ENCODE assay signal across 7 cellular contexts in the genomic region with DNA sequence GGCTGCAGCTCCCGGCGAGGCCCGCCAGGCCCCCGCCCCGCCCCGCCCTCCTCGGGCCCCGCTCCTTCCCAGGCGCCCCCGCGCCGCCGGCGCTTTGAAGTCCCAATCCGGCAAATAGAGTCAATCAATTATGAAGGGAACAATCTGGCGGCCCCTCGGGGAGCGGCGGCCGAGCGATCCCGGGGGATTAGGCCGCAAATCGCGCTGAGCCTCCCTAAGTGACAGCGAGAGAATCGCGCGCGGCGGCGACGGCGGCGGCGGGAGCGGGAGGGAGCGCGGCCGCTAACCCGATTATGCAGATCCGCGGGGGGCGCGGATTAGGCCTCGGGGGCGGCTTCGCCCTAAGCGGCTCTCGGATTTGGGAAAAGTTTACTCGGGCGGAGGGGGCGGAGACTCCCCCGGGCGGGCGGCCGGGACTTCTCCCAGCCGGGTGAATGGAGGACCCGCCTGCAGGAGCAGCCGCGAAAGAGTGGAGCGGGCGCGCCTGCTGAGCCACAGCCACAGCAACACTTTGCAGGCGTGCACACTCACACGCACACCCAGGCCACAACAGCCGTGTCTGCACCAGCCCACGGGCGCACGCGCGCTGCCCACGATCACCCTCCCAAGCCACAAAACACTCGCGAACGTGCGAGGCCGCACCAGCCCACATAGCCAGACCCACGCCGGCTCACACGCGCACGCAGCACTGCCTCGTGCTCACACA. TPM values are rescaled to one million over a fixed set of nuclear protein-coding genes. Genes with fewer than 3 reads are reported as not detected.
DNase-seq lines count a peak whose midpoint lies in the region; ATAC-seq and TF ChIP-seq lines count a peak whose summit lies in the region.

No MANE protein-coding gene starts in this region.

- H3K4me1 ChIP-seq in GM23248 (ENCODE audit: insufficient read depth) (peaks cover 7% of the 10 kb centered on the region), PC-3 (ENCODE audit: insufficient read depth, low read length) (peaks cover 8% of the 10 kb centered on the region; the same call in 1 of the 2 replicates), mucosa of descending colon (ENCODE audit: low read depth) (peaks cover 5% of the 10 kb centered on the region), vagina (peaks cover 9% of the 10 kb centered on the region)

- TF ChIP-seq CTCF in PC-3 (conservative IDR thresholded peaks at IDR 0.05; ENCODE audit: low read depth, low read length), result no peak
- TF ChIP-seq CTCF in mucosa of descending colon (IDR thresholded peaks at IDR 0.05), result no peak
- TF ChIP-seq CTCF in vagina (IDR thresholded peaks at IDR 0.05), result no peak

- BruUV-seq in PC-3 (replicated peaks; lab: Mats Ljungman, UMichigan), result no TSS peak

- H3K4me2 ChIP-seq in GM23248 (ENCODE audit: unreplicated experiment) (peak overlapping the region; percentile 86), PC-3 (ENCODE audit: low read length) (peak overlapping the region; percentile 94)

- H3F3A ChIP-seq in GM23248 (ENCODE audit: insufficient read depth) (peaks cover 4% of the 10 kb centered on the region; the same call in 1 of the 2 replicates), PC-3 (ENCODE audit: low read length, unreplicated experiment) (no peaks in the 10 kb centered on the region)

- H3K27ac ChIP-seq in GM23248, result no peak overlapping the region
- H3K27ac ChIP-seq in PC-3 (ENCODE audit: low read length), result no peak overlapping the region
- H3K27ac ChIP-seq in vagina, result no peak overlapping the region

- ATAC-seq in PC-3, result peak; percentile 29; the same call in 1 of the 2 replicates
- ATAC-seq in mucosa of descending colon, result peak; percentile 34
- ATAC-seq in GM18517 (IDR thresholded peaks at IDR 0.05; ENCODE audit: unreplicated experiment), result no peak

- POLR2A ChIA-PET in PC-3 (lab: Charles Lee; ENCODE audit: unreplicated experiment), result no interaction called here

- 2 to 3% methylated on average over 62 to 78 of the region's 84 CpGs for WGBS in GM23248 (ENCODE audit: low coverage in 1 of 2, low lambda C conversion rate in 2 of 2, missing lambda C conversion rate in 2 of 2), 2 experiments

- H3K27me3 ChIP-seq in GM23248 (replicated peaks; ENCODE audit: insufficient read depth) (peaks cover 23% of the 10 kb centered on the region), PC-3 (ENCODE audit: low read length) (no peaks in the 10 kb centered on the region), vagina (no peaks in the 10 kb centered on the region)

- H3K9ac ChIP-seq in GM23248 (peak overlapping the region; percentile 70), PC-3 (ENCODE audit: low read length) (peak overlapping the region; percentile 50; the same call in 1 of the 2 replicates)

- intact Hi-C loops in PC-3 (cut with micrococcal nuclease) (no loop called here), mucosa of descending colon (cut with DNase I, micrococcal nuclease) (no loop called here), vagina (cut with DNase I) (no loop called here)

- no peaks in the 10 kb centered on the region for H4K20me1 ChIP-seq in GM23248 (ENCODE audit: insufficient read depth)
- no peaks in the 10 kb centered on the region for H4K20me1 ChIP-seq in PC-3 (ENCODE audit: low read length)

- CTCF ChIA-PET in PC-3 (lab: Charles Lee), result no interaction called here

- H3K9me3 ChIP-seq in GM23248 (ENCODE audit: low read depth) (no peaks in the 10 kb centered on the region), PC-3 (ENCODE audit: low read length) (no peaks in the 10 kb centered on the region), mucosa of descending colon (no peaks in the 10 kb centered on the region), vagina (no peaks in the 10 kb centered on the region)

- no peaks in the 10 kb centered on the region for H3K36me3 ChIP-seq in GM23248 (ENCODE audit: low read depth)
- no peaks in the 10 kb centered on the region for H3K36me3 ChIP-seq in PC-3 (ENCODE audit: low read depth, low read length)
- H3K36me3 ChIP-seq in mucosa of descending colon (ENCODE audit: low read depth), result no peaks in the 10 kb centered on the region
- no peaks in the 10 kb centered on the region for H3K36me3 ChIP-seq in vagina

- DNase-seq in GM23248 (peak; percentile 58), PC-3 (no peak), ecto neural progenitor cell (ENCODE audit: low spot score) (peak; percentile 96), mucosa of descending colon (peak in 1 of 3 donors; percentile 35), vagina (ENCODE audit: extremely low spot score in 2 of 2) (no peak), SHP77 (lab: John Stamatoyannopoulos, UW) (no peak)

- peak overlapping the region; percentile 91 for H2AFZ ChIP-seq in GM23248
- peak overlapping the region; percentile 99 for H2AFZ ChIP-seq in PC-3 (ENCODE audit: low read length)

- H3K4me3 ChIP-seq in GM23248 (peak overlapping the region; percentile 80), PC-3 (ENCODE audit: low read length) (peak overlapping the region; percentile 72), mucosa of descending colon (no peak overlapping the region), vagina (peak overlapping the region; percentile 52 to 61)

- TF ChIP-seq POLR2A in vagina (IDR thresholded peaks at IDR 0.05), result no peak

- no peaks in the 10 kb centered on the region for H3K79me2 ChIP-seq in GM23248 (ENCODE audit: insufficient read depth)
- H3K79me2 ChIP-seq in PC-3 (ENCODE audit: low read length), result no peaks in the 10 kb centered on the region

- in situ Hi-C loops in GM23248 (cut with MboI), result no loop called here

- H3K9me2 ChIP-seq in GM23248 (ENCODE audit: insufficient read depth) (no peaks in the 10 kb centered on the region), PC-3 (replicated peaks; ENCODE audit: low read length) (no peaks in the 10 kb centered on the region)

RNA-seq across cellular contexts. Expression of a gene that starts 23.0 kb away (rescaled TPM):
- not detected in 2 replicates for total RNA-seq in GM23248 (2014; rRNA removed; shearing (Covaris generic))
- polyA plus RNA-seq in GM23248 (2016; fragmentation: Nextera tagmentation; extraction: Ambion mirVana), result not detected in 2 replicates
- 1.7 and 2.4 TPM in 2 replicates for total RNA-seq in PC-3 (2014; rRNA removed)
- not detected for total RNA-seq in mucosa of descending colon
- 0.25 TPM for total RNA-seq in vagina

Comparison
In these comparisons a context has a peak if more than half of its experiments do, and no peak if none do; other contexts are left out.
1. DNase-seq: peak in GM23248 (single experiment) and ecto neural progenitor cell (single experiment); none in PC-3 (single experiment), vagina (0 of 2) and SHP77 (0 of 2).